Comparison of ENCODE assay signal across 12 cellular contexts in genomic region chr10:48579251-48579960, GRCh38. TPM values are rescaled to one million over a fixed set of nuclear protein-coding genes. Genes with fewer than 3 reads are reported as not detected.
DNase-seq lines count a peak whose midpoint lies in the region; ATAC-seq and TF ChIP-seq lines count a peak whose summit lies in the region.
"Had no signal": no experiment of that assay in that cellular context is flagged by ENCODE, and none has a peak within 500 bp of the region (broad histone marks: within the 10 kb centered on the region; RNA-seq: fewer than 3 reads in every experiment).

No MANE protein-coding gene starts in this region.

- no peaks in the 10 kb centered on the region for H3K36me3 Mint-ChIP-seq in activated naive CD4-positive, alpha-beta T cell treated with anti-CD3 and anti-CD28 coated beads, Interleukin-2, amount 50 U/mL, for 72 hours

- H3K27me3 ChIP-seq in hepatocyte, result no peaks in the 10 kb centered on the region
- no peaks in the 10 kb centered on the region for H3K27me3 ChIP-seq in skeletal muscle satellite cell (ENCODE audit: control insufficient read depth, insufficient read depth, low read length)
- no peaks in the 10 kb centered on the region for H3K27me3 ChIP-seq in BE2C
- H3K27me3 ChIP-seq: tibial nerve had no signal

- no peaks in the 10 kb centered on the region for H3K9me2 ChIP-seq in hepatocyte (replicated peaks; ENCODE audit: insufficient read depth)

- H2AFZ ChIP-seq in hepatocyte, result no peak overlapping the region

- no peaks in the 10 kb centered on the region for H3K79me2 ChIP-seq in hepatocyte

- DNase-seq in KBM-7, result peak; percentile 37
- peak; percentile 78 for DNase-seq in astrocyte of the hippocampus (ENCODE audit: low read depth, low spot score)
- peak; percentile 32 for DNase-seq in hepatocyte (ENCODE audit: low spot score)
- DNase-seq in NCI-H524 treated with DMSO at 0.1 percent for 48 hours (lab: John Stamatoyannopoulos, UW), result no peak
- no peak for DNase-seq in activated naive CD4-positive, alpha-beta T cell treated with anti-CD3 and anti-CD28 coated beads, Interleukin-2, amount 50 U/mL, for 72 hours (ENCODE audit: low spot score in 2 of 2)
- no peak for DNase-seq in BE2C
- DNase-seq: NCI-H1092, NCI-H446 treated with DMSO at 0.1 percent for 48 hours had no signal

- TF ChIP-seq CTCF in hepatocyte (IDR thresholded peaks at IDR 0.05; ENCODE audit: poor library complexity) (no peak), BE2C (IDR thresholded peaks at IDR 0.05; ENCODE audit: low read depth, low read length) (no peak)

- H3K9me3 Mint-ChIP-seq in activated naive CD4-positive, alpha-beta T cell treated with anti-CD3 and anti-CD28 coated beads, Interleukin-2, amount 50 U/mL, for 72 hours, result no peaks in the 10 kb centered on the region

- H3K9ac ChIP-seq in skeletal muscle satellite cell (ENCODE audit: low read depth, low read length), result no peak overlapping the region

- H3K9me3 ChIP-seq in hepatocyte (ENCODE audit: low read depth) (no peaks in the 10 kb centered on the region), skeletal muscle satellite cell (replicated peaks; ENCODE audit: low read length) (no peaks in the 10 kb centered on the region), BE2C (no peaks in the 10 kb centered on the region)

- no peaks in the 10 kb centered on the region for H3K36me3 ChIP-seq in hepatocyte (replicated peaks; ENCODE audit: insufficient read depth, low read depth)
- H3K36me3 ChIP-seq in skeletal muscle satellite cell (ENCODE audit: insufficient read depth, low read length), result peaks cover 92% of the 10 kb centered on the region
- H3K36me3 ChIP-seq in BE2C, result no peaks in the 10 kb centered on the region
- H3K36me3 ChIP-seq: tibial nerve had no signal

- no peak overlapping the region for H3K27ac Mint-ChIP-seq in activated naive CD4-positive, alpha-beta T cell treated with anti-CD3 and anti-CD28 coated beads, Interleukin-2, amount 50 U/mL, for 72 hours

- H3K4me3 ChIP-seq in hepatocyte, result no peak overlapping the region
- H3K4me3 ChIP-seq in skeletal muscle satellite cell (ENCODE audit: low read length), result no peak overlapping the region
- H3K4me3 ChIP-seq in BE2C (ENCODE audit: low read depth, low read length), result no peak overlapping the region
- H3K4me3 ChIP-seq: skin epidermis, tibial nerve had no signal

- H3K27ac ChIP-seq in hepatocyte, result peak overlapping the region; percentile 1
- H3K27ac ChIP-seq: tibial nerve had no signal

- ATAC-seq in HG02970 (IDR thresholded peaks at IDR 0.05; ENCODE audit: low FRiP score, unreplicated experiment), result no peak
- no peak for ATAC-seq in activated naive CD4-positive, alpha-beta T cell treated with anti-CD3 and anti-CD28 coated beads, Interleukin-2, amount 50 U/mL, for 72 hours

- in situ Hi-C loops in KBM-7 (cut with MboI; ENCODE audit: low pct_unique_long_range_greater_than_20kb, low sequenced_read_pairs), result no loop called here

- peak overlapping the region; percentile 31 for H3K4me2 ChIP-seq in hepatocyte
- peak overlapping the region; percentile 2 for H3K4me2 ChIP-seq in skeletal muscle satellite cell (ENCODE audit: low read length)

- H3K4me1 ChIP-seq in hepatocyte (ENCODE audit: insufficient read depth) (no peaks in the 10 kb centered on the region), skeletal muscle satellite cell (ENCODE audit: control insufficient read depth, insufficient read depth, low read length) (peaks cover 17% of the 10 kb centered on the region), BE2C (no peaks in the 10 kb centered on the region)
- H3K4me1 ChIP-seq: tibial nerve had no signal

- 43% methylated on average over 8 of the region's 8 CpGs for WGBS in hepatocyte (ENCODE audit: low lambda C conversion rate, missing lambda C conversion rate)

- no peaks in the 10 kb centered on the region for H4K20me1 ChIP-seq in hepatocyte (ENCODE audit: insufficient read depth, poor library complexity, severe bottlenecking)

RNA-seq across cellular contexts. Expression of gene ARHGAP22, which starts 25.5 kb away (rescaled TPM):
- total RNA-seq in hepatocyte, result 0.52 and 1.8 TPM in 2 replicates
- 1.7 and 4.1 TPM in 2 replicates for polyA plus RNA-seq in hepatocyte
- 106 and 152 TPM in 2 replicates for total RNA-seq in skeletal muscle satellite cell (2012; rRNA removed)
- not detected for total RNA-seq in activated naive CD4-positive, alpha-beta T cell treated with anti-CD3 and anti-CD28 coated beads, Interleukin-2, amount 50 U/mL, for 72 hours
- 5.8 TPM for polyA plus RNA-seq in BE2C (2012; ENCODE audit: insufficient read depth, insufficient read length, low read depth)

Comparison
In these comparisons a context has a peak if more than half of its experiments do, and no peak if none do; other contexts are left out.
1. DNase-seq: peak in KBM-7 (single experiment), astrocyte of the hippocampus (single experiment) and hepatocyte (single experiment); none in NCI-H524 treated with DMSO at 0.1 percent for 48 hours (single experiment), activated naive CD4-positive, alpha-beta T cell treated with anti-CD3 and anti-CD28 coated beads, Interleukin-2, amount 50 U/mL, for 72 hours (0 of 2) and BE2C (single experiment).